ENCODE assay signal across 1 cellular context in genomic region chr18:62450175-62450545, GRCh38.
TF ChIP-seq lines count a peak whose summit lies in the region.

No MANE protein-coding gene starts in this region.

TF ChIP-seq in K562, 482 proteins besides CTCF, POLR2A, EP300 and RAD21 (continued from another document and continues in another):
- peak; percentile 30; the same call in 1 of the 2 replicates for TF ChIP-seq DEAF1 (CRISPR knock-in tag; IDR thresholded peaks at IDR 0.05)
- no peak for TF ChIP-seq MBD2 (IDR thresholded peaks at IDR 0.05; ENCODE audit: borderline replicate concordance, low read depth)
- TF ChIP-seq SNRNP70 (optimal IDR thresholded peaks at IDR 0.05; ENCODE audit: low read depth, low read length): no peak
- TF ChIP-seq FOXM1 (IDR thresholded peaks at IDR 0.05; ENCODE audit: low read depth): no peak
- TF ChIP-seq FOXM1 (CRISPR knock-in tag; IDR thresholded peaks at IDR 0.05; ENCODE audit: low read depth): no peak
- peak; percentile 59 for TF ChIP-seq ETS2 (tag; IDR thresholded peaks at IDR 0.05; ENCODE audit: borderline replicate concordance, poor library complexity, severe bottlenecking)
- TF ChIP-seq PTTG1 (tag; IDR thresholded peaks at IDR 0.05; ENCODE audit: low read depth): peak; percentile 94
- peak; percentile 59; the same call in 1 of the 2 replicates for TF ChIP-seq NFE2L1 (tag; IDR thresholded peaks at IDR 0.05; ENCODE audit: borderline replicate concordance, low read depth)
- no peak for TF ChIP-seq POLR3G (IDR thresholded peaks at IDR 0.05; ENCODE audit: extremely low read depth, insufficient read length, insufficient replicate concordance)
- peak; percentile 80; the same call in 1 of the 2 replicates for TF ChIP-seq ZBTB26 (CRISPR knock-in tag; IDR thresholded peaks at IDR 0.05)
- peak; percentile 77 for TF ChIP-seq ATF4 (CRISPR knock-in tag; IDR thresholded peaks at IDR 0.05)
- 0 out of 2 replicates have a peak, but pooled peaks have one; percentile 66 for TF ChIP-seq ELK3 (CRISPR knock-in tag; IDR thresholded peaks at IDR 0.05)
- peak; percentile 89 for TF ChIP-seq CXXC5 (CRISPR knock-in tag; IDR thresholded peaks at IDR 0.05)
- peak; percentile 93 for TF ChIP-seq CUX1 (CRISPR knock-in tag; IDR thresholded peaks at IDR 0.05)
- TF ChIP-seq ZNF668 (CRISPR knock-in tag; IDR thresholded peaks at IDR 0.05): peak; percentile 96
- TF ChIP-seq ZNF134 (CRISPR knock-in tag; conservative IDR thresholded peaks at IDR 0.05): peak; percentile 56; the same call in 1 of the 2 replicates
- TF ChIP-seq THRB (CRISPR knock-in tag; conservative IDR thresholded peaks at IDR 0.05): peak; percentile 57; the same call in 1 of the 2 replicates
- TF ChIP-seq ID3 (CRISPR knock-in tag; IDR thresholded peaks at IDR 0.05): peak; percentile 79
- TF ChIP-seq ID3 (tag; IDR thresholded peaks at IDR 0.05): peak; percentile 97
- TF ChIP-seq NFXL1 (CRISPR knock-in tag; IDR thresholded peaks at IDR 0.05): peak; percentile 89
- TF ChIP-seq FOXJ3 (CRISPR knock-in tag; IDR thresholded peaks at IDR 0.05): no peak
- peak; percentile 97 for TF ChIP-seq IRF9 (tag; IDR thresholded peaks at IDR 0.05)
- no peak for TF ChIP-seq RAD51 (IDR thresholded peaks at IDR 0.05; ENCODE audit: borderline replicate concordance, low read depth)
- TF ChIP-seq TEAD1 (CRISPR knock-in tag; IDR thresholded peaks at IDR 0.05): peak in 1 of 2 experiments; percentile 82; a peak in 2 of 4 replicates
- peak; percentile 80; the same call in 1 of the 2 replicates for TF ChIP-seq E2F3 (CRISPR knock-in tag; IDR thresholded peaks at IDR 0.05)
- TF ChIP-seq GMEB1 (CRISPR knock-in tag; IDR thresholded peaks at IDR 0.05): 0 out of 2 replicates have a peak, but pooled peaks have one; percentile 36
- TF ChIP-seq ZNF239 (CRISPR knock-in tag; IDR thresholded peaks at IDR 0.05): peak; percentile 70
- TF ChIP-seq HSF4 (CRISPR knock-in tag; IDR thresholded peaks at IDR 0.05; ENCODE audit: borderline replicate concordance): 0 out of 2 replicates have a peak, but pooled peaks have one; percentile 78
- TF ChIP-seq ZNF583 (CRISPR knock-in tag; IDR thresholded peaks at IDR 0.05): peak; percentile 96
- peak; percentile 99 for TF ChIP-seq DMBX1 (CRISPR knock-in tag; IDR thresholded peaks at IDR 0.05; ENCODE audit: borderline replicate concordance)
- peak; percentile 87 for TF ChIP-seq ILK (tag; IDR thresholded peaks at IDR 0.05; ENCODE audit: borderline replicate concordance, low read depth)
- peak; percentile 4; the same call in 1 of the 2 replicates for TF ChIP-seq TFE3 (CRISPR knock-in tag; IDR thresholded peaks at IDR 0.05)
- TF ChIP-seq NR4A1 (CRISPR knock-in tag; IDR thresholded peaks at IDR 0.05): 0 out of 2 replicates have a peak, but pooled peaks have one; percentile 59
- TF ChIP-seq NR4A1 (tag; IDR thresholded peaks at IDR 0.05): peak; percentile 97
- TF ChIP-seq POLR2AphosphoS2 (IDR thresholded peaks at IDR 0.05; ENCODE audit: low read length): no peak
- TF ChIP-seq ZNF395 (CRISPR knock-in tag; IDR thresholded peaks at IDR 0.05): peak; percentile 88
- peak; percentile 95 for TF ChIP-seq ZNF311 (CRISPR knock-in tag; IDR thresholded peaks at IDR 0.05)
- TF ChIP-seq ZNF75A (CRISPR knock-in tag; IDR thresholded peaks at IDR 0.05): no peak
- peak; percentile 44; the same call in 1 of the 2 replicates for TF ChIP-seq MAFG (tag; conservative IDR thresholded peaks at IDR 0.05)
- 0 out of 2 replicates have a peak, but pooled peaks have one; percentile 43 for TF ChIP-seq HIVEP1 (CRISPR knock-in tag; IDR thresholded peaks at IDR 0.05)
- TF ChIP-seq HDAC8 (tag; IDR thresholded peaks at IDR 0.05): peak; percentile 86
- TF ChIP-seq SNAPC5 (CRISPR knock-in tag; IDR thresholded peaks at IDR 0.05): 0 out of 2 replicates have a peak, but pooled peaks have one; percentile 28
- peak; percentile 87 for TF ChIP-seq ZNF76 (CRISPR knock-in tag; IDR thresholded peaks at IDR 0.05; ENCODE audit: borderline replicate concordance)
- peak; percentile 83; the same call in 1 of the 2 replicates for TF ChIP-seq ELF4 (CRISPR knock-in tag; IDR thresholded peaks at IDR 0.05)
